21 cellular contexts compared by ENCODE assay signal in the genomic region with DNA sequence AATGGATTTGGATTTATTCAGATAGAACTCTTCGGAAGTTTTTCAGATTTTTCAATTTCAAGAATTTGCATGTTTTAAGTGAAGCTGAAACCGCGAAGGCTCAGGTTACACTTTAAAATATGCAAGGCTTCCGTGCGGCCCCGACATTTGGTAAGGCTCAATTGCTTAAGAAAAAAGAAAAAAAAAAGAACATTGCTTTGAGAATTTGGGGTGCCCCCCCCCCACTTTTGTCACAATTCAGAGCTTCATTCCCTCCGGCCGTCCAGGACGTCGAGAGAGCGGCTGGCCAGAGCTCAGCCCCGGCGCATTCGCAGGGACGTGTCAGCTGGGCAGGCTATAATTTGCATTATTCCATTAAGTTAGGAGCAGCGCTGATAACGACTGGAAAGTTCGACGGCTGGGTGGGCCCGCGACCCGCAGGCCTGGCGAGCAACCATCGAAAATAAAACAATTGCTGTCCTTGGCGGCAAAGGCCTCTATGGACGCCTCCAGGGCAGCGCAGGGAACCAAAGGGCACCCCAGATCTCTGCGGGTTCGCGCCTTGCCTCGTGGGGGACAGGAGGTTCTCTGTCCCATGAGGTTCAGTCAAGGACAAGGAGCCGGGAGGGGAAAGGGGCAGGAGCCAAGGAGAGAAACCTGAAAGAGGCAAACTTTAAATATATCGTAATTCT. TPM values are rescaled to one million over a fixed set of nuclear protein-coding genes. Genes with fewer than 3 reads are reported as not detected.
DNase-seq lines count a peak whose midpoint lies in the region; ATAC-seq and TF ChIP-seq lines count a peak whose summit lies in the region.
"Had no signal": no experiment of that assay in that cellular context is flagged by ENCODE, and none has a peak within 500 bp of the region (broad histone marks: within the 10 kb centered on the region; RNA-seq: fewer than 3 reads in every experiment).

No MANE protein-coding gene starts in this region.

- no peak overlapping the region for H2BK120ac ChIP-seq in mesendoderm (ENCODE audit: low read depth, low read length)

- H4K8ac ChIP-seq in mesendoderm (ENCODE audit: low read depth, low read length): no peak overlapping the region

- H3K4me3 ChIP-seq in HUES48 (ENCODE audit: low read depth, low read length): peak overlapping the region; percentile 80; the same call in 1 of the 2 replicates
- H3K4me3 ChIP-seq in ectodermal cell (ENCODE audit: insufficient read depth, low read depth, low read length): peak overlapping the region; percentile 13
- H3K4me3 ChIP-seq in mesendoderm (ENCODE audit: low read length): no peak overlapping the region
- H3K4me3 ChIP-seq: gastrocnemius medialis, thyroid gland had no signal

- 6 to 7% methylated on average over 33 of the region's 33 CpGs for WGBS in ectodermal cell, 2 experiments
- no CpG with 5 or more reads among the region's 33 CpGs for WGBS in mesendoderm (ENCODE audit: extremely low coverage, insufficient coverage, low lambda C conversion rate)

- H4K5ac ChIP-seq in mesendoderm (ENCODE audit: low read length): no peak overlapping the region

- no peaks in the 10 kb centered on the region for H3K36me3 ChIP-seq in HUES48 (ENCODE audit: control insufficient read depth, insufficient read depth, low read length)
- H3K36me3 ChIP-seq in ectodermal cell (ENCODE audit: control insufficient read depth, insufficient read depth, low read length): no peaks in the 10 kb centered on the region
- H3K36me3 ChIP-seq in mesendoderm (ENCODE audit: control insufficient read depth, insufficient read depth, low read length): no peaks in the 10 kb centered on the region
- H3K36me3 ChIP-seq: gastrocnemius medialis, thyroid gland had no signal

- H3K79me1 ChIP-seq in mesendoderm (ENCODE audit: low read length): no peaks in the 10 kb centered on the region

- DNase-seq in GM13976 (ENCODE audit: low spot score) (peak; percentile 11), mesendoderm (no peak), DMS153 treated with DMSO at 0.1 percent for 48 hours (lab: John Stamatoyannopoulos, UW; ENCODE audit: unreplicated experiment) (no peak), GM19240 (ENCODE audit: insufficient read length, low spot score) (no peak)
- no peak for DNase-seq in stimulated activated CD4-positive, alpha-beta T cell treated with anti-CD3 and anti-CD28 coated beads, Interleukin-12 subunit alpha, Interleukin-12 subunit beta, amount 100 ng/mL, for 4 hours
- DNase-seq: activated CD8-positive, alpha-beta T cell treated with anti-CD3 and anti-CD28 coated beads for 36 hours; activated naive CD4-positive, alpha-beta T cell; effector CD4-positive, alpha-beta T cell; gastrocnemius medialis; GF-D8; hypothalamus; NCI-H1105; NCI-H2081 treated with DMSO at 0.1 percent for 48 hours; NCI-H510A; occipital lobe; stimulated activated CD4-positive, alpha-beta T cell treated with anti-CD3 and anti-CD28 coated beads, Interleukin-4, amount 100 ng/mL, for 24 hours; stimulated activated naive CD8-positive, alpha-beta T cell treated with anti-CD3 and anti-CD28 coated beads, Interleukin-15, Interleukin-2, amounts not matched to agents 100 U/mL and 50 U/mL, for 24 hours; thyroid gland had no signal

- no peak for ATAC-seq in GM19463 (IDR thresholded peaks at IDR 0.05; ENCODE audit: unreplicated experiment)
- ATAC-seq: activated CD8-positive, alpha-beta T cell treated with anti-CD3 and anti-CD28 coated beads for 36 hours; gastrocnemius medialis; stimulated activated naive CD8-positive, alpha-beta T cell treated with anti-CD3 and anti-CD28 coated beads, Interleukin-15, Interleukin-2, amounts not matched to agents 100 U/mL and 50 U/mL, for 24 hours had no signal

- H3K4me2 ChIP-seq in mesendoderm (ENCODE audit: low read length): no peak overlapping the region

- H3K4me1 ChIP-seq in HUES48 (ENCODE audit: control insufficient read depth, insufficient read depth, low read length) (peaks cover 71% of the 10 kb centered on the region), ectodermal cell (ENCODE audit: control insufficient read depth, insufficient read depth, low read length) (peaks cover 28% of the 10 kb centered on the region), mesendoderm (ENCODE audit: control insufficient read depth, low read depth, low read length) (no peaks in the 10 kb centered on the region)

- no peak overlapping the region for H2BK15ac ChIP-seq in mesendoderm (replicated peaks; ENCODE audit: low read depth)

- H3K9ac ChIP-seq in HUES48 (ENCODE audit: low read depth, low read length): no peak overlapping the region; the same call in 1 of the 2 replicates
- no peak overlapping the region for H3K9ac ChIP-seq in mesendoderm (ENCODE audit: low read length)

- in situ Hi-C loops in GM13976 (cut with MboI; ENCODE audit: low sequenced_read_pairs, unreplicated experiment): no loop called here

- no peak overlapping the region for H2BK5ac ChIP-seq in mesendoderm (ENCODE audit: low read length)

- TF ChIP-seq CTCF in GM13976 (IDR thresholded peaks at IDR 0.05; ENCODE audit: borderline replicate concordance, control extremely low read depth, extremely low read depth, insufficient read depth, missing control alignments): no peak

- H3K27me3 ChIP-seq in HUES48 (ENCODE audit: control insufficient read depth, insufficient read depth, low read length) (peaks cover 88% of the 10 kb centered on the region), ectodermal cell (ENCODE audit: control insufficient read depth, insufficient read depth, low read length, poor library complexity, severe bottlenecking) (peaks cover 82% of the 10 kb centered on the region), mesendoderm (ENCODE audit: insufficient read depth, low read length, poor library complexity) (peaks cover 75% of the 10 kb centered on the region)

- H3K79me2 ChIP-seq in mesendoderm (ENCODE audit: control insufficient read depth, insufficient read depth, low read length): no peaks in the 10 kb centered on the region

- H2AK5ac ChIP-seq in mesendoderm (ENCODE audit: low read length): no peak overlapping the region

- H3K56ac ChIP-seq in mesendoderm (ENCODE audit: low read length): no peak overlapping the region

- no peaks in the 10 kb centered on the region for H3K9me3 ChIP-seq in HUES48 (ENCODE audit: control insufficient read depth, insufficient read depth, low read length)
- H3K9me3 ChIP-seq in ectodermal cell (ENCODE audit: control insufficient read depth, low read length): no peaks in the 10 kb centered on the region
- H3K9me3 ChIP-seq: gastrocnemius medialis, thyroid gland had no signal

- peak overlapping the region; percentile 45 for H3K23ac ChIP-seq in mesendoderm (ENCODE audit: low read length)

- H3K27ac ChIP-seq in HUES48 (ENCODE audit: low read depth, low read length) (no peak overlapping the region), ectodermal cell (ENCODE audit: insufficient read depth, low read depth, low read length, poor library complexity, severe bottlenecking) (no peak overlapping the region), mesendoderm (ENCODE audit: low read depth, low read length) (no peak overlapping the region)
- H3K27ac ChIP-seq: gastrocnemius medialis, thyroid gland had no signal

- H3K18ac ChIP-seq in mesendoderm (ENCODE audit: low read length): no peak overlapping the region

- no peak overlapping the region for H3K4ac ChIP-seq in mesendoderm (ENCODE audit: low read depth, low read length)

RNA-seq across cellular contexts. Expression of gene SOX21, which starts 7.1 kb away (rescaled TPM):
- polyA plus RNA-seq in ectodermal cell (2013, experiment 1 of 4): 44.4 TPM
- 71.5 TPM for polyA plus RNA-seq in ectodermal cell (2013, experiment 2 of 4)
- 71.1 TPM for polyA plus RNA-seq in ectodermal cell (2013, experiment 3 of 4)
- polyA plus RNA-seq in ectodermal cell (2013, experiment 4 of 4): 74.5 TPM
- 0.03 TPM for polyA plus RNA-seq in mesendoderm (2013, experiment 1 of 2)
- 0.03 TPM for polyA plus RNA-seq in mesendoderm (2013, experiment 2 of 2)
